Comparison of ENCODE assay signal across 9 cellular contexts in genomic region chr15:52288051-52288942, GRCh38. TPM values are rescaled to one million over a fixed set of nuclear protein-coding genes. Genes with fewer than 3 reads are reported as not detected.
DNase-seq lines count a peak whose midpoint lies in the region; ATAC-seq and TF ChIP-seq lines count a peak whose summit lies in the region.
"Had no signal": no experiment of that assay in that cellular context is flagged by ENCODE, and none has a peak within 500 bp of the region (broad histone marks: within the 10 kb centered on the region; RNA-seq: fewer than 3 reads in every experiment).

No MANE protein-coding gene starts in this region.

- DNase-seq in HuH-7.5 (ENCODE audit: low spot score) (peak; percentile 95), SJSA1 (ENCODE audit: low read depth in 1 of 2, low spot score in 2 of 2) (peak; percentile 73 to 76), kidney epithelial cell (ENCODE audit: low read depth) (peak; percentile 65), thyroid gland (peak; percentile 76 to 79), NCI-H1092 treated with DMSO at 0.1 percent for 48 hours (lab: John Stamatoyannopoulos, UW) (no peak)
- DNase-seq: effector memory CD8-positive, alpha-beta T cell; GOT3 had no signal

- peak in 1 of 2 donors; percentile 78 for TF ChIP-seq POLR2A in thyroid gland (IDR thresholded peaks at IDR 0.05)

- ATAC-seq in GM21723 (IDR thresholded peaks at IDR 0.05; ENCODE audit: unreplicated experiment) (no peak), HG02852 (IDR thresholded peaks at IDR 0.05; ENCODE audit: unreplicated experiment) (no peak)
- ATAC-seq: effector memory CD8-positive, alpha-beta T cell had no signal

- H3K4me3 ChIP-seq in SJSA1: no peak overlapping the region
- H3K4me3 ChIP-seq in kidney epithelial cell (ENCODE audit: low read depth, low read length): no peak overlapping the region
- H3K4me3 ChIP-seq in thyroid gland (replicated peaks in 1 of 3): no peak overlapping the region

- peak overlapping the region; percentile 24; the same call in 1 of the 2 replicates for H3K27ac ChIP-seq in SJSA1
- H3K27ac ChIP-seq in thyroid gland: peak overlapping the region; percentile 60 to 91 (median 91)

- H3K27me3 ChIP-seq in SJSA1 (replicated peaks) (no peaks in the 10 kb centered on the region), kidney epithelial cell (ENCODE audit: control insufficient read depth, insufficient read depth, low read length) (no peaks in the 10 kb centered on the region), thyroid gland (no peaks in the 10 kb centered on the region)

- no peaks in the 10 kb centered on the region for H3K9me3 ChIP-seq in SJSA1 (replicated peaks)
- H3K9me3 ChIP-seq in thyroid gland: no peaks in the 10 kb centered on the region

- WGBS in thyroid gland, 2 donors: 50 to 56% methylated on average over 11 to 13 of the region's 13 CpGs

- H3K4me1 ChIP-seq in SJSA1 (replicated peaks): peaks cover 20% of the 10 kb centered on the region
- peaks cover 41 to 49% of the 10 kb centered on the region in 2 donors for H3K4me1 ChIP-seq in thyroid gland

- TF ChIP-seq CTCF in kidney epithelial cell (IDR thresholded peaks at IDR 0.05; ENCODE audit: insufficient read depth, low read length, poor library complexity, severe bottlenecking) (no peak), thyroid gland (IDR thresholded peaks at IDR 0.05) (no peak)

- H3K36me3 ChIP-seq in SJSA1: no peaks in the 10 kb centered on the region
- H3K36me3 ChIP-seq in kidney epithelial cell (ENCODE audit: control insufficient read depth, insufficient read depth, low read length): no peaks in the 10 kb centered on the region
- no peaks in the 10 kb centered on the region for H3K36me3 ChIP-seq in thyroid gland

- intact Hi-C loops in thyroid gland (cut with DNase I): no loop called here

RNA-seq across cellular contexts. Expression of gene MYO5C, which starts 7.3 kb away (rescaled TPM):
- 0.16 and 0.47 TPM in 2 replicates for total RNA-seq in SJSA1 (2014; rRNA removed; shearing (Covaris generic))
- total RNA-seq in kidney epithelial cell (26.4 and 30.9 TPM in 2 replicates), thyroid gland (100 to 1,000 TPM in 2 of 4 donors, 10 to 100 TPM in 2; 84.0 to 130 (median 101) TPM)

Comparison
In these comparisons a context has a peak if more than half of its experiments do, and no peak if none do; other contexts are left out.
1. RNA of gene MYO5C, which starts 7.3 kb away (total RNA-seq): 84.0 to 130 TPM in thyroid gland and 26.4 to 30.9 TPM in kidney epithelial cell; 0.16 to 0.47 TPM in SJSA1; every median in the first group is over 10 times any median in the second.